Comparison of ENCODE assay signal across 21 cellular contexts in the genomic region with DNA sequence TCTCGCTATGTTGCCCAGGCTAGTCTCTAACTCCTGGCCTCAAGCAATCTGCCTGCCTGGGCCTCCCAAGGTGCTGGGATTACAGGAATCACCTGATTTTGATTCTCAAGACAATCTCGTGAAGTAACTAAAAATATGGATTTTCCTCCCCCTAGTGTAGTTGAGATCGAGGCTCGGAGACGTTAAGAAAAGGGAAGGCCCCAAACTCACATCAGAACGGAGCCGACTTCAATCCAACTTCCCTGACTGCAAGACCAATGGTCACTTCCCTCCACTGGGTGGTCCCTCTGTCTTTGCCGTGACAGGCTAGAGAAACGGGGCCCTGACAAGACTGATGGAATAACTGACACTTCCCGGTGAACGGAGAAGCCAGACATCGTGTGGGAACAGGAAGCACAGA. TPM values are rescaled to one million over a fixed set of nuclear protein-coding genes. Genes with fewer than 3 reads are reported as not detected.
DNase-seq lines count a peak whose midpoint lies in the region; ATAC-seq and TF ChIP-seq lines count a peak whose summit lies in the region.
"Had no signal": no experiment of that assay in that cellular context is flagged by ENCODE, and none has a peak within 500 bp of the region (broad histone marks: within the 10 kb centered on the region; RNA-seq: fewer than 3 reads in every experiment).

No MANE protein-coding gene starts in this region.

- no peaks in the 10 kb centered on the region for H3K9me3 ChIP-seq in neural progenitor cell (ENCODE audit: low read depth)
- H3K9me3 ChIP-seq: SK-N-SH had no signal

- no peak for TF ChIP-seq CTCF in neural progenitor cell (IDR thresholded peaks at IDR 0.05)

- H3K27ac ChIP-seq in neural progenitor cell = no peak overlapping the region
- H3K27ac ChIP-seq: HL-60 had no signal

- H3K4me2 ChIP-seq in neural progenitor cell = no peak overlapping the region
- H3K4me2 ChIP-seq: SK-N-SH had no signal

- H3K27ac Mint-ChIP-seq in neural progenitor cell = peak overlapping the region; percentile 35
- H3K27ac Mint-ChIP-seq: IgD-negative memory B cell; T-helper 1 cell treated with Interleukin-12 subunit alpha and Interleukin-12 subunit beta and Interleukin-4 antibody, amounts not matched to agents 30 μg/mL and 1 μg/mL, for 36 hours had no signal

- no peak for ATAC-seq in GM21526 (IDR thresholded peaks at IDR 0.05; ENCODE audit: low FRiP score, unreplicated experiment)
- ATAC-seq: Panc1 had no signal

- H3K4me3 Mint-ChIP-seq in neural progenitor cell = no peak overlapping the region
- H3K4me3 Mint-ChIP-seq: IgD-negative memory B cell; T-helper 1 cell treated with Interleukin-12 subunit alpha and Interleukin-12 subunit beta and Interleukin-4 antibody, amounts not matched to agents 30 μg/mL and 1 μg/mL, for 36 hours had no signal

- no peaks in the 10 kb centered on the region for H3K79me2 ChIP-seq in neural progenitor cell (ENCODE audit: low read depth)

- H2AFZ ChIP-seq in neural progenitor cell (replicated peaks) = no peak overlapping the region

- peaks cover 22% of the 10 kb centered on the region for H3K4me1 ChIP-seq in neural progenitor cell

- no peak overlapping the region for H3K4me3 ChIP-seq in neural progenitor cell

- H3K4me1 Mint-ChIP-seq in neural progenitor cell = peaks cover 49% of the 10 kb centered on the region
- H3K4me1 Mint-ChIP-seq: IgD-negative memory B cell had no signal

- peak; percentile 12 for DNase-seq in NCI-H2196 treated with DMSO at 0.1 percent for 48 hours (lab: John Stamatoyannopoulos, UW; ENCODE audit: unreplicated experiment)
- DNase-seq in NCI-H2196 (lab: John Stamatoyannopoulos, UW; ENCODE audit: unreplicated experiment) = no peak
- peak; percentile 67 for DNase-seq in HCEC 1CT
- peak; percentile 61 for DNase-seq in RKO (ENCODE audit: low spot score)
- DNase-seq in neural progenitor cell (ENCODE audit: low spot score) = no peak
- no peak for DNase-seq in DMS79 treated with DMSO at 0.1 percent for 48 hours (lab: John Stamatoyannopoulos, UW)
- DNase-seq in mucosa of gallbladder (ENCODE audit: low spot score) = no peak
- DNase-seq: C1 segment of cervical spinal cord, EL, H7, NCI-H1436 treated with DMSO at 0.1 percent for 48 hours, NCI-H2029 treated with DMSO at 0.1 percent for 48 hours, NCI-H510A, NCI-H774, Right ventricle myocardium superior, SK-N-SH had no signal

- no peak overlapping the region for H3K9ac ChIP-seq in neural progenitor cell
- H3K9ac ChIP-seq: SK-N-SH had no signal

- H3K36me3 Mint-ChIP-seq in neural progenitor cell = peaks cover 38% of the 10 kb centered on the region

- H3K27me3 Mint-ChIP-seq in neural progenitor cell (ENCODE audit: insufficient read depth, low read depth) = peaks cover 6% of the 10 kb centered on the region
- H3K27me3 Mint-ChIP-seq: IgD-negative memory B cell had no signal

- H3K27me3 ChIP-seq in neural progenitor cell = peaks cover 7% of the 10 kb centered on the region

- peaks cover 34% of the 10 kb centered on the region for H3F3A ChIP-seq in neural progenitor cell (ENCODE audit: low read depth)

- H3K36me3 ChIP-seq in neural progenitor cell = no peaks in the 10 kb centered on the region

- H3K9me3 Mint-ChIP-seq in neural progenitor cell = no peaks in the 10 kb centered on the region
- H3K9me3 Mint-ChIP-seq: IgD-negative memory B cell; T-helper 1 cell treated with Interleukin-12 subunit alpha and Interleukin-12 subunit beta and Interleukin-4 antibody, amounts not matched to agents 30 μg/mL and 1 μg/mL, for 36 hours had no signal

- H4K20me1 ChIP-seq in neural progenitor cell (ENCODE audit: low read depth) = peaks cover 52% of the 10 kb centered on the region

RNA-seq across cellular contexts. Expression of a gene that starts 28.3 kb away (rescaled TPM):
- 1.0 and 3.1 TPM in 2 replicates for total RNA-seq in neural progenitor cell (ENCODE audit: low replicate concordance)
- not detected for total RNA-seq in mucosa of gallbladder
- total RNA-seq: H7, Right ventricle myocardium superior had no signal

RNA-seq across cellular contexts. Expression of a gene that starts 59.1 kb away (rescaled TPM):
- total RNA-seq in neural progenitor cell (ENCODE audit: low replicate concordance) (22.9 and 25.7 TPM in 2 replicates), mucosa of gallbladder (11.3 TPM)

RNA-seq across cellular contexts. Expression of a gene that starts 59.6 kb away (rescaled TPM):
- total RNA-seq in neural progenitor cell (ENCODE audit: low replicate concordance) (26.4 and 31.4 TPM in 2 replicates), mucosa of gallbladder (16.3 TPM)

Comparison
In these comparisons a context has a peak if more than half of its experiments do, and no peak if none do; other contexts are left out.
1. DNase-seq: peak in NCI-H2196 treated with DMSO at 0.1 percent for 48 hours (single experiment), HCEC 1CT (single experiment) and RKO (single experiment); none in NCI-H2196 (single experiment), neural progenitor cell (single experiment), DMS79 treated with DMSO at 0.1 percent for 48 hours (single experiment) and mucosa of gallbladder (single experiment).